12 cellular contexts compared by ENCODE assay signal in genomic region chr10:69336952-69337311, GRCh38. TPM values are rescaled to one million over a fixed set of nuclear protein-coding genes. Genes with fewer than 3 reads are reported as not detected.
DNase-seq lines count a peak whose midpoint lies in the region; ATAC-seq and TF ChIP-seq lines count a peak whose summit lies in the region.
"Had no signal": no experiment of that assay in that cellular context is flagged by ENCODE, and none has a peak within 500 bp of the region (broad histone marks: within the 10 kb centered on the region; RNA-seq: fewer than 3 reads in every experiment).

No MANE protein-coding gene starts in this region.

- H3K4me3 Mint-ChIP-seq in activated T-cell treated with anti-CD3 and anti-CD28 coated beads, Interleukin-2, amount 50 U/mL, for 24 hours, result no peak overlapping the region
- no peak overlapping the region for H3K4me3 Mint-ChIP-seq in activated T-cell treated with anti-CD3 and anti-CD28 coated beads, Interleukin-2, amount 50 U/mL, for 72 hours
- peak overlapping the region; percentile 4 for H3K4me3 Mint-ChIP-seq in dendritic cell treated with granulocyte-macrophage colony-stimulating factor and Interleukin-4, amounts not matched to agents 40 ng/mL and 50 ng/mL, for 4 days
- H3K4me3 Mint-ChIP-seq in naive thymus-derived CD4-positive, alpha-beta T cell, result peak overlapping the region in 2 of 10 donors; percentile 7 to 18
- H3K4me3 Mint-ChIP-seq in type B pancreatic cell, result peak overlapping the region; percentile 74
- H3K4me3 Mint-ChIP-seq: activated CD4-positive, alpha-beta memory T cell treated with anti-CD3 and anti-CD28 coated beads, Interleukin-2, amount 10 ng/mL, durations not matched to agents 7 days and 5 days; activated naive CD8-positive, alpha-beta T cell treated with anti-CD3 and anti-CD28 coated beads, Interleukin-2, amount 10 ng/mL, durations not matched to agents 7 days and 5 days; immature natural killer cell had no signal

- TF ChIP-seq CTCF in type B pancreatic cell (conservative IDR thresholded peaks at IDR 0.05), result no peak

- peak overlapping the region; percentile 57 for H3K27ac Mint-ChIP-seq in activated T-cell treated with anti-CD3 and anti-CD28 coated beads, Interleukin-2, amount 50 U/mL, for 24 hours
- H3K27ac Mint-ChIP-seq in activated T-cell treated with anti-CD3 and anti-CD28 coated beads, Interleukin-2, amount 50 U/mL, for 72 hours, result no peak overlapping the region
- peak overlapping the region; percentile 64 for H3K27ac Mint-ChIP-seq in dendritic cell treated with granulocyte-macrophage colony-stimulating factor and Interleukin-4, amounts not matched to agents 40 ng/mL and 50 ng/mL, for 4 days
- peak overlapping the region in 6 of 9 donors; percentile 30 to 75 (median 53) for H3K27ac Mint-ChIP-seq in naive thymus-derived CD4-positive, alpha-beta T cell
- peak overlapping the region; percentile 95 for H3K27ac Mint-ChIP-seq in type B pancreatic cell
- H3K27ac Mint-ChIP-seq: activated CD4-positive, alpha-beta memory T cell treated with anti-CD3 and anti-CD28 coated beads, Interleukin-2, amount 10 ng/mL, durations not matched to agents 7 days and 5 days had no signal

- no peak overlapping the region for H3K4me3 ChIP-seq in naive thymus-derived CD4-positive, alpha-beta T cell (ENCODE audit: low read length)

- no peak for ATAC-seq in activated T-cell treated with anti-CD3 and anti-CD28 coated beads, Interleukin-2, amount 50 U/mL, for 72 hours (replicated peaks in 1 of 2)
- ATAC-seq in naive thymus-derived CD4-positive, alpha-beta T cell, result no peak

- H3K27me3 Mint-ChIP-seq in activated T-cell treated with anti-CD3 and anti-CD28 coated beads, Interleukin-2, amount 50 U/mL, for 24 hours, result no peaks in the 10 kb centered on the region
- no peaks in the 10 kb centered on the region for H3K27me3 Mint-ChIP-seq in activated T-cell treated with anti-CD3 and anti-CD28 coated beads, Interleukin-2, amount 50 U/mL, for 72 hours (ENCODE audit: low read depth)
- H3K27me3 Mint-ChIP-seq in dendritic cell treated with granulocyte-macrophage colony-stimulating factor and Interleukin-4, amounts not matched to agents 40 ng/mL and 50 ng/mL, for 4 days, result no peaks in the 10 kb centered on the region
- no peaks in the 10 kb centered on the region for H3K27me3 Mint-ChIP-seq in naive thymus-derived CD4-positive, alpha-beta T cell
- H3K27me3 Mint-ChIP-seq in type B pancreatic cell, result no peaks in the 10 kb centered on the region
- H3K27me3 Mint-ChIP-seq: activated CD4-positive, alpha-beta memory T cell treated with anti-CD3 and anti-CD28 coated beads, Interleukin-2, amount 10 ng/mL, durations not matched to agents 7 days and 5 days; activated naive CD8-positive, alpha-beta T cell treated with anti-CD3 and anti-CD28 coated beads, Interleukin-2, amount 10 ng/mL, durations not matched to agents 7 days and 5 days had no signal

- intact Hi-C loops in dendritic cell treated with granulocyte-macrophage colony-stimulating factor and Interleukin-4, amounts not matched to agents 40 ng/mL and 50 ng/mL, for 4 days (cut with micrococcal nuclease), result loop anchor here (1.0 kb wide), 1 partner anchor 12 kb away; no protein-coding TSS in a partner anchor
- intact Hi-C loops in naive thymus-derived CD4-positive, alpha-beta T cell (cut with micrococcal nuclease), result no loop called here

- H3K27me3 ChIP-seq in naive thymus-derived CD4-positive, alpha-beta T cell (ENCODE audit: control insufficient read depth in 2 of 2, insufficient read depth in 2 of 2, low read length in 2 of 2), result no peaks in the 10 kb centered on the region

- no peaks in the 10 kb centered on the region for H3K9me3 Mint-ChIP-seq in activated T-cell treated with anti-CD3 and anti-CD28 coated beads, Interleukin-2, amount 50 U/mL, for 24 hours
- H3K9me3 Mint-ChIP-seq in activated T-cell treated with anti-CD3 and anti-CD28 coated beads, Interleukin-2, amount 50 U/mL, for 72 hours, result no peaks in the 10 kb centered on the region
- no peaks in the 10 kb centered on the region for H3K9me3 Mint-ChIP-seq in dendritic cell treated with granulocyte-macrophage colony-stimulating factor and Interleukin-4, amounts not matched to agents 40 ng/mL and 50 ng/mL, for 4 days
- no peaks in the 10 kb centered on the region for H3K9me3 Mint-ChIP-seq in naive thymus-derived CD4-positive, alpha-beta T cell
- no peaks in the 10 kb centered on the region for H3K9me3 Mint-ChIP-seq in type B pancreatic cell
- H3K9me3 Mint-ChIP-seq: activated CD4-positive, alpha-beta memory T cell treated with anti-CD3 and anti-CD28 coated beads, Interleukin-2, amount 10 ng/mL, durations not matched to agents 7 days and 5 days; activated naive CD8-positive, alpha-beta T cell treated with anti-CD3 and anti-CD28 coated beads, Interleukin-2, amount 10 ng/mL, durations not matched to agents 7 days and 5 days; immature natural killer cell had no signal

- DNase-seq in activated T-cell treated with anti-CD3 and anti-CD28 coated beads, Interleukin-2, amount 50 U/mL, for 24 hours, result no peak
- DNase-seq in activated T-cell treated with anti-CD3 and anti-CD28 coated beads, Interleukin-2, amount 50 U/mL, for 72 hours, result no peak
- DNase-seq in naive thymus-derived CD4-positive, alpha-beta T cell, result no peak
- DNase-seq in type B pancreatic cell (ENCODE audit: extremely low spot score, unreplicated experiment) (no peak), dedifferentiated amniotic fluid mesenchymal stem cell (ENCODE audit: extremely low spot score) (no peak), NCI-H526 treated with DMSO at 0.1 percent for 48 hours (lab: John Stamatoyannopoulos, UW) (no peak), glomerular visceral epithelial cell (ENCODE audit: extremely low spot score) (no peak)
- DNase-seq: activated CD4-positive, alpha-beta memory T cell treated with anti-CD3 and anti-CD28 coated beads, Interleukin-2, amount 10 ng/mL, durations not matched to agents 7 days and 5 days; activated naive CD8-positive, alpha-beta T cell treated with anti-CD3 and anti-CD28 coated beads, Interleukin-2, amount 10 ng/mL, durations not matched to agents 7 days and 5 days; immature natural killer cell; T-helper 2 cell had no signal

- no peaks in the 10 kb centered on the region for H3K36me3 ChIP-seq in naive thymus-derived CD4-positive, alpha-beta T cell (ENCODE audit: control insufficient read depth in 2 of 3, insufficient read depth in 3 of 3, low read length in 3 of 3)

- H3K9me3 ChIP-seq in naive thymus-derived CD4-positive, alpha-beta T cell (ENCODE audit: control insufficient read depth in 2 of 3, low read length in 3 of 3), result no peaks in the 10 kb centered on the region

- CTCF ChIA-PET in naive thymus-derived CD4-positive, alpha-beta T cell (lab: Charles Lee), result interaction anchor here (0.6 kb wide), 1 partner anchor 58 kb away, joined by 4 read pairs; no protein-coding TSS in a partner anchor

- POLR2A ChIA-PET in naive thymus-derived CD4-positive, alpha-beta T cell (lab: Charles Lee), result interaction anchor here (0.6 to 2.6 kb wide), 4 partner anchors 7 to 32 kb away, joined by 3 to 10 read pairs (median 6); no protein-coding TSS in a partner anchor

- no peak overlapping the region for H3K27ac ChIP-seq in naive thymus-derived CD4-positive, alpha-beta T cell (ENCODE audit: low read depth, low read length)

- peaks cover 14 to 50% of the 10 kb centered on the region in 2 donors for H3K4me1 ChIP-seq in naive thymus-derived CD4-positive, alpha-beta T cell (ENCODE audit: control insufficient read depth in 2 of 2, insufficient read depth in 2 of 2, low read length in 2 of 2)

- peaks cover 46% of the 10 kb centered on the region for H3K36me3 Mint-ChIP-seq in activated T-cell treated with anti-CD3 and anti-CD28 coated beads, Interleukin-2, amount 50 U/mL, for 24 hours (ENCODE audit: low read depth)
- H3K36me3 Mint-ChIP-seq in activated T-cell treated with anti-CD3 and anti-CD28 coated beads, Interleukin-2, amount 50 U/mL, for 72 hours (ENCODE audit: insufficient read depth in 2 of 2), result peaks cover 0 to 3% of the 10 kb centered on the region in 2 donors
- H3K36me3 Mint-ChIP-seq in dendritic cell treated with granulocyte-macrophage colony-stimulating factor and Interleukin-4, amounts not matched to agents 40 ng/mL and 50 ng/mL, for 4 days (ENCODE audit: low read depth), result peaks cover 19% of the 10 kb centered on the region
- H3K36me3 Mint-ChIP-seq in naive thymus-derived CD4-positive, alpha-beta T cell, result peaks cover 0 to 11% (median 4%) of the 10 kb centered on the region in 5 donors
- H3K36me3 Mint-ChIP-seq in type B pancreatic cell, result peaks cover 3% of the 10 kb centered on the region

- H3K4me1 Mint-ChIP-seq in activated T-cell treated with anti-CD3 and anti-CD28 coated beads, Interleukin-2, amount 50 U/mL, for 24 hours (ENCODE audit: low read depth), result peaks cover 82% of the 10 kb centered on the region
- H3K4me1 Mint-ChIP-seq in activated T-cell treated with anti-CD3 and anti-CD28 coated beads, Interleukin-2, amount 50 U/mL, for 72 hours (ENCODE audit: low read depth), result peaks cover 68% of the 10 kb centered on the region
- peaks cover 80% of the 10 kb centered on the region for H3K4me1 Mint-ChIP-seq in dendritic cell treated with granulocyte-macrophage colony-stimulating factor and Interleukin-4, amounts not matched to agents 40 ng/mL and 50 ng/mL, for 4 days (ENCODE audit: low read depth)
- H3K4me1 Mint-ChIP-seq in naive thymus-derived CD4-positive, alpha-beta T cell, result peaks cover 48 to 95% (median 73%) of the 10 kb centered on the region in 7 donors
- H3K4me1 Mint-ChIP-seq in type B pancreatic cell (ENCODE audit: unreplicated experiment), result peaks cover 45% of the 10 kb centered on the region

RNA-seq across cellular contexts. Expression of gene HK1, which starts 58.6 kb away (rescaled TPM):
- 100 to 1,000 TPM; 143 to 149 TPM for total RNA-seq in activated T-cell treated with anti-CD3 and anti-CD28 coated beads, Interleukin-2, amount 50 U/mL, for 72 hours
- 100 to 1,000 TPM in 1 of 5 experiments, 10 to 100 TPM in 4; 60.1 to 144 (median 66.3) TPM for total RNA-seq in naive thymus-derived CD4-positive, alpha-beta T cell
- 100 to 1,000 TPM in 1 of 2 donors, 10 to 100 TPM in 1; 95.5 to 138 TPM for polyA plus RNA-seq in naive thymus-derived CD4-positive, alpha-beta T cell
- total RNA-seq in type B pancreatic cell (ENCODE audit: low replicate concordance), result 60.8 and 87.9 TPM in 2 replicates

Comparison
In these comparisons a context has a peak if more than half of its experiments do, and no peak if none do; other contexts are left out.
1. H3K4me3 Mint-ChIP-seq: peak in dendritic cell treated with granulocyte-macrophage colony-stimulating factor and Interleukin-4, amounts not matched to agents 40 ng/mL and 50 ng/mL, for 4 days (single experiment) and type B pancreatic cell (single experiment); none in activated T-cell treated with anti-CD3 and anti-CD28 coated beads, Interleukin-2, amount 50 U/mL, for 24 hours (single experiment) and activated T-cell treated with anti-CD3 and anti-CD28 coated beads, Interleukin-2, amount 50 U/mL, for 72 hours (0 of 2).